ENCODE assay signal across 34 cellular contexts in genomic region chr5:97056263-97056662, GRCh38.
"Had no signal": no experiment of that assay in that cellular context is flagged by ENCODE, and none has a peak within 500 bp of the region (broad histone marks: within the 10 kb centered on the region; RNA-seq: fewer than 3 reads in every experiment).

No MANE protein-coding gene starts in this region.

- DNase-seq: Karpas-422, Kasumi-1, MG63, MM.1S, MV-4-11, NCI-H1048, NCI-H1092, NCI-H1092 treated with DMSO at 0.1 percent for 48 hours, NCI-H1105, NCI-H1105 treated with DMSO at 0.1 percent for 48 hours, NCI-H1417, NCI-H1417 treated with DMSO at 0.1 percent for 48 hours, NCI-H1436, NCI-H1436 treated with DMSO at 0.1 percent for 48 hours, NCI-H146, NCI-H1694, NCI-H1694 treated with DMSO at 0.1 percent for 48 hours, NCI-H187, NCI-H187 treated with DMSO at 0.1 percent for 48 hours, NCI-H1930, NCI-H2029, NCI-H2029 treated with DMSO at 0.1 percent for 48 hours, NCI-H2081, NCI-H2081 treated with DMSO at 0.1 percent for 48 hours, NCI-H2107, NCI-H2171, NCI-H2171 treated with DMSO at 0.1 percent for 48 hours, NCI-H2227 treated with DMSO at 0.1 percent for 48 hours, NCI-H226, NCI-H345, NCI-H446, NCI-H446 treated with DMSO at 0.1 percent for 48 hours, NCI-H510A, NCI-H510A treated with DMSO at 0.1 percent for 48 hours had no signal

- H3K36me3 ChIP-seq: MG63 had no signal

- H3K4me3 ChIP-seq: MG63 had no signal
